37 cellular contexts compared by ENCODE assay signal in genomic region chr14:90126260-90126659, GRCh38.
"Had no signal": no experiment of that assay in that cellular context is flagged by ENCODE, and none has a peak within 500 bp of the region (broad histone marks: within the 10 kb centered on the region; RNA-seq: fewer than 3 reads in every experiment).

No MANE protein-coding gene starts in this region.

- H3K36me3 ChIP-seq: adrenal gland, cardiac muscle cell had no signal

- H3K27me3 ChIP-seq: adrenal gland, cardiac muscle cell had no signal

- H3K27ac Mint-ChIP-seq: activated B cell treated with CpG ODN at 0.5 μM for 24 hours; activated CD4-positive, alpha-beta memory T cell treated with anti-CD3 and anti-CD28 coated beads for 36 hours; activated CD4-positive, alpha-beta T cell treated with anti-CD3 and anti-CD28 coated beads, Interleukin-2, amount 10 ng/mL, durations not matched to agents 24 days and 14 days; activated CD8-positive, alpha-beta T cell treated with anti-CD3 and anti-CD28 coated beads for 36 hours; activated naive CD4-positive, alpha-beta T cell treated with anti-CD3 and anti-CD28 coated beads for 36 hours; activated naive CD4-positive, alpha-beta T cell treated with anti-CD3 and anti-CD28 coated beads, Interleukin-2, amount 50 U/mL, for 72 hours; activated naive CD8-positive, alpha-beta T cell treated with anti-CD3 and anti-CD28 coated beads for 36 hours; activated T-cell treated with anti-CD3 and anti-CD28 coated beads, Interleukin-2, amount 50 U/mL, for 72 hours; activated T-helper 1 cell treated with anti-CD3 and anti-CD28 coated beads, Interleukin-12 subunit alpha, Interleukin-12 subunit beta, Interleukin-2, Interleukin-4 antibody, amounts not matched to agents 30 ng/mL and 10 ng/mL and 1 ng/mL, durations not matched to agents 14 hours and 24 hours and 36 hours; activated T-helper 17 cell treated with anti-CD3 and anti-CD28 coated beads, Interleukin-2, amount 50 U/mL, for 72 hours; brain; T-helper 2 cell treated with Interferon-gamma antibody and Interleukin-4, amounts not matched to agents 5 μg/mL and 100 μg/mL, for 36 hours had no signal

- H3K4me1 Mint-ChIP-seq: activated B cell treated with CpG ODN at 0.5 μM for 24 hours; activated CD4-positive, alpha-beta T cell treated with anti-CD3 and anti-CD28 coated beads, Interleukin-2, amount 10 ng/mL, durations not matched to agents 24 days and 14 days; activated naive CD8-positive, alpha-beta T cell treated with anti-CD3 and anti-CD28 coated beads for 36 hours; activated T-helper 17 cell treated with anti-CD3 and anti-CD28 coated beads, Interleukin-2, amount 50 U/mL, for 72 hours; brain; central memory CD8-positive, alpha-beta T cell had no signal

- ATAC-seq: activated CD8-positive, alpha-beta T cell treated with anti-CD3 and anti-CD28 coated beads for 36 hours; activated naive CD4-positive, alpha-beta T cell treated with anti-CD3 and anti-CD28 coated beads, Interleukin-2, amount 50 U/mL, for 72 hours; activated T-cell treated with anti-CD3 and anti-CD28 coated beads, Interleukin-2, amount 50 U/mL, for 4 hours; activated T-cell treated with anti-CD3 and anti-CD28 coated beads, Interleukin-2, amount 50 U/mL, for 72 hours; activated T-helper 17 cell treated with anti-CD3 and anti-CD28 coated beads, Interleukin-2, amount 50 U/mL, for 72 hours had no signal

- DNase-seq: activated B cell treated with CpG ODN at 0.5 μM for 24 hours; activated CD4-positive, alpha-beta memory T cell treated with anti-CD3 and anti-CD28 coated beads for 36 hours; activated CD4-positive, alpha-beta T cell treated with anti-CD3 and anti-CD28 coated beads for 4 hours; activated CD4-positive, alpha-beta T cell treated with anti-CD3 and anti-CD28 coated beads, Interleukin-2, amount 10 ng/mL, durations not matched to agents 24 days and 14 days; activated CD4-positive, alpha-beta T cell treated with anti-CD3 and anti-CD28 coated beads, Interleukin-2, amount 50 U/mL, for 1 hour; activated CD4-positive, alpha-beta T cell treated with anti-CD3 and anti-CD28 coated beads, Interleukin-2, amount 50 U/mL, for 4 hours; activated CD4-positive, CD25-positive, alpha-beta regulatory T cell treated with anti-CD3 and anti-CD28 coated beads, Interleukin-2, amount 50 U/mL, for 72 hours; activated CD8-positive, alpha-beta memory T cell treated with anti-CD3 and anti-CD28 coated beads, Interleukin-2, amount 50 U/mL, for 4 hours; activated CD8-positive, alpha-beta T cell treated with anti-CD3 and anti-CD28 coated beads for 36 hours; activated effector memory CD4-positive, alpha-beta T cell treated with anti-CD3 and anti-CD28 coated beads, Interleukin-2, amount 50 U/mL, for 16 hours; activated gamma-delta T cell treated with Interleukin-2 at 50 U/mL for 16 hours; activated naive CD4-positive, alpha-beta T cell; activated naive CD4-positive, alpha-beta T cell treated with anti-CD3 and anti-CD28 coated beads for 36 hours; activated naive CD4-positive, alpha-beta T cell treated with anti-CD3 and anti-CD28 coated beads, Interleukin-2, amount 50 U/mL, for 16 hours; activated naive CD8-positive, alpha-beta T cell treated with anti-CD3 and anti-CD28 coated beads for 36 hours; activated T-cell treated with anti-CD3 and anti-CD28 coated beads for 4 hours; activated T-cell treated with anti-CD3 and anti-CD28 coated beads, Interleukin-2, amount 50 U/mL, for 1 hour; activated T-cell treated with anti-CD3 and anti-CD28 coated beads, Interleukin-2, amount 50 U/mL, for 4 hours; activated T-cell treated with anti-CD3 and anti-CD28 coated beads, Interleukin-2, amount 50 U/mL, for 72 hours; adrenal gland; amniotic stem cell; aorta; caudate nucleus; cerebellar nuclear complex; T-helper 2 cell; T-helper 9 cell had no signal

- H3K9me3 ChIP-seq: adrenal gland had no signal

- H3K4me3 Mint-ChIP-seq: activated B cell treated with CpG ODN at 0.5 μM for 24 hours; activated CD4-positive, alpha-beta memory T cell treated with anti-CD3 and anti-CD28 coated beads for 36 hours; activated CD4-positive, alpha-beta T cell treated with anti-CD3 and anti-CD28 coated beads, Interleukin-2, amount 10 ng/mL, durations not matched to agents 24 days and 14 days; activated CD8-positive, alpha-beta T cell treated with anti-CD3 and anti-CD28 coated beads for 36 hours; activated naive CD4-positive, alpha-beta T cell treated with anti-CD3 and anti-CD28 coated beads for 36 hours; activated naive CD8-positive, alpha-beta T cell treated with anti-CD3 and anti-CD28 coated beads for 36 hours; activated T-cell treated with anti-CD3 and anti-CD28 coated beads, Interleukin-2, amount 50 U/mL, for 4 hours; activated T-cell treated with anti-CD3 and anti-CD28 coated beads, Interleukin-2, amount 50 U/mL, for 72 hours; activated T-helper 1 cell treated with anti-CD3 and anti-CD28 coated beads, Interleukin-12 subunit alpha, Interleukin-12 subunit beta, Interleukin-2, Interleukin-4 antibody, amounts not matched to agents 30 ng/mL and 10 ng/mL and 1 ng/mL, durations not matched to agents 14 hours and 24 hours and 36 hours; activated T-helper 17 cell treated with anti-CD3 and anti-CD28 coated beads, Interleukin-2, amount 50 U/mL, for 72 hours; brain; central memory CD8-positive, alpha-beta T cell; T-helper 2 cell treated with Interferon-gamma antibody and Interleukin-4, amounts not matched to agents 5 μg/mL and 100 μg/mL, for 36 hours had no signal

- H3K4me1 ChIP-seq: adrenal gland had no signal

- H3K9me3 Mint-ChIP-seq: activated B cell treated with CpG ODN at 0.5 μM for 24 hours; activated CD4-positive, alpha-beta memory T cell treated with anti-CD3 and anti-CD28 coated beads for 36 hours; activated CD4-positive, alpha-beta T cell treated with anti-CD3 and anti-CD28 coated beads, Interleukin-2, amount 10 ng/mL, durations not matched to agents 24 days and 14 days; activated CD8-positive, alpha-beta T cell treated with anti-CD3 and anti-CD28 coated beads for 36 hours; activated naive CD4-positive, alpha-beta T cell treated with anti-CD3 and anti-CD28 coated beads for 36 hours; activated naive CD4-positive, alpha-beta T cell treated with anti-CD3 and anti-CD28 coated beads, Interleukin-2, amount 50 U/mL, for 72 hours; activated naive CD8-positive, alpha-beta T cell treated with anti-CD3 and anti-CD28 coated beads for 36 hours; activated T-cell treated with anti-CD3 and anti-CD28 coated beads, Interleukin-2, amount 50 U/mL, for 4 hours; activated T-cell treated with anti-CD3 and anti-CD28 coated beads, Interleukin-2, amount 50 U/mL, for 72 hours; activated T-helper 1 cell treated with anti-CD3 and anti-CD28 coated beads, Interleukin-12 subunit alpha, Interleukin-12 subunit beta, Interleukin-2, Interleukin-4 antibody, amounts not matched to agents 30 ng/mL and 10 ng/mL and 1 ng/mL, durations not matched to agents 14 hours and 24 hours and 36 hours; activated T-helper 17 cell treated with anti-CD3 and anti-CD28 coated beads, Interleukin-2, amount 50 U/mL, for 72 hours; central memory CD8-positive, alpha-beta T cell; T-helper 2 cell treated with Interferon-gamma antibody and Interleukin-4, amounts not matched to agents 5 μg/mL and 100 μg/mL, for 36 hours had no signal

- H3K4me3 ChIP-seq: adrenal gland, cardiac muscle cell had no signal

- H3K36me3 Mint-ChIP-seq: activated CD4-positive, alpha-beta memory T cell treated with anti-CD3 and anti-CD28 coated beads for 36 hours; activated naive CD4-positive, alpha-beta T cell treated with anti-CD3 and anti-CD28 coated beads, Interleukin-2, amount 50 U/mL, for 72 hours; activated naive CD8-positive, alpha-beta T cell treated with anti-CD3 and anti-CD28 coated beads for 36 hours; brain had no signal

- FAIRE-seq: astrocyte, bronchial epithelial cell, TTC549 had no signal

- H3K27ac ChIP-seq: adrenal gland, cardiac muscle cell, VCaP had no signal
